In the genomic region with DNA sequence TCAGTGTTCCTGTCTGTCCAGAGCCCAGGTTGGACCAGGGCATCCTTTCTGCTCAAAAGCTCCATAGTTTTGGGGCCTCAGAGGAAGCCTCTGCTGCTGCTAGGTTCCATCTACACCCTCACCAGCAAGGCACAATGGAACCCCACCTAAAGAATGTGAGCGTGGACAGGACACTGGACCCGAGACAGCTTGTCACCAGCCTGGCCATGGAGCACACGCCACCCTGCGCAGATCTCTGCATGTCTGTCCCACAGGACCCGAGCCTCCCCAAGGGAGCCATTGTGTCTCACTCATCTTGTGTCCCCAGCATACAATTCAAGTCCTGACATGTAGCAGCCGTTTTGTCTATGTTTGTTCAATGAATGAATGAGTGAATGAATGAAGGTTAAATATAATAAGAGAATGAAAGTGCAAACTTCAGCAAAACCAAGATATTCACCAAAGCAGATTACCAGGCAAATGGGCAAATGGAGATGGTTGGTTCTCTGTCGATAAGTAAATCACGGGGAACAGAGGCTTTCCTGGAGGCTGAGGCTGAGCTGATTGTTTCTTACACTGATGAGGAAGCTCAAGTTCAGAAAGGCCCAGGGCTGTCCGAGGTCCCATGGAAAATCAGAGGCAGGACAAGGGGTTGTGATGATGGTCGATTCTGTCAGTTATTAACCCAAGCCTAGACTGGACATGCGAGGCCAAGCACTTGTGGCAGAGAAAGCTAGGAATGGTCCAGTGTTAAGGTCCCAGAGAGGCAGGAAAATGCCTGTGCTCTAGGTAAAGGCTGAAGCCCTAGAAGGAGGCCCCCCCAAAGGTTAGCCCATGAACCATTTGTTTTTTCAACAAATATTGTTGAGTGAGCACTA, we compare ENCODE assay signal across 2 cellular contexts.
TF ChIP-seq lines count a peak whose summit lies in the region.

No MANE protein-coding gene starts in this region.

TF ChIP-seq in A549, 52 proteins besides CTCF, POLR2A, EP300 and RAD21:
- TF ChIP-seq RNF2 (IDR thresholded peaks at IDR 0.05; ENCODE audit: borderline replicate concordance, low read depth): no peak
- peak; percentile 16 for TF ChIP-seq MAFK (IDR thresholded peaks at IDR 0.05; ENCODE audit: partially characterized antibody)
- TF ChIP-seq TFCP2L1 (CRISPR knock-in tag; IDR thresholded peaks at IDR 0.05): no peak
- TF ChIP-seq GATA3 (IDR thresholded peaks at IDR 0.05; ENCODE audit: borderline replicate concordance): no peak
- TF ChIP-seq EHF (CRISPR knock-in tag; IDR thresholded peaks at IDR 0.05): no peak
- TF ChIP-seq BHLHE40 (IDR thresholded peaks at IDR 0.05; ENCODE audit: low read depth, low read length): no peak
- TF ChIP-seq HEYL (CRISPR knock-in tag; IDR thresholded peaks at IDR 0.05): no peak
- TF ChIP-seq, protein P1, sequence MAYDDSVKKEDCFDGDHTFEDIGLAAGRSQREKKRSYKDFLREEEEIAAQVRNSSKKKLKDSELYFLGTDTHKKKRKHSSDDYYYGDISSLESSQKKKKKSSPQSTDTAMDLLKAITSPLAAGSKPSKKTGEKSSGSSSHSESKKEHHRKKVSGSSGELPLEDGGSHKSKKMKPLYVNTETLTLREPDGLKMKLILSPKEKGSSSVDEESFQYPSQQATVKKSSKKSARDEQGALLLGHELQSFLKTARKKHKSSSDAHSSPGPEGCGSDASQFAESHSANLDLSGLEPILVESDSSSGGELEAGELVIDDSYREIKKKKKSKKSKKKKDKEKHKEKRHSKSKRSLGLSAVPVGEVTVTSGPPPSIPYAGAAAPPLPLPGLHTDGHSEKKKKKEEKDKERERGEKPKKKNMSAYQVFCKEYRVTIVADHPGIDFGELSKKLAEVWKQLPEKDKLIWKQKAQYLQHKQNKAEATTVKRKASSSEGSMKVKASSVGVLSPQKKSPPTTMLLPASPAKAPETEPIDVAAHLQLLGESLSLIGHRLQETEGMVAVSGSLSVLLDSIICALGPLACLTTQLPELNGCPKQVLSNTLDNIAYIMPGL (CRISPR knock-in tag; IDR thresholded peaks at IDR 0.05; ENCODE audit: borderline replicate concordance): no peak
- TF ChIP-seq HDAC2 (IDR thresholded peaks at IDR 0.05): no peak

TF ChIP-seq in HepG2, 621 proteins besides CTCF, POLR2A, EP300 and RAD21 (continues in another document):
- TF ChIP-seq, protein P2, sequence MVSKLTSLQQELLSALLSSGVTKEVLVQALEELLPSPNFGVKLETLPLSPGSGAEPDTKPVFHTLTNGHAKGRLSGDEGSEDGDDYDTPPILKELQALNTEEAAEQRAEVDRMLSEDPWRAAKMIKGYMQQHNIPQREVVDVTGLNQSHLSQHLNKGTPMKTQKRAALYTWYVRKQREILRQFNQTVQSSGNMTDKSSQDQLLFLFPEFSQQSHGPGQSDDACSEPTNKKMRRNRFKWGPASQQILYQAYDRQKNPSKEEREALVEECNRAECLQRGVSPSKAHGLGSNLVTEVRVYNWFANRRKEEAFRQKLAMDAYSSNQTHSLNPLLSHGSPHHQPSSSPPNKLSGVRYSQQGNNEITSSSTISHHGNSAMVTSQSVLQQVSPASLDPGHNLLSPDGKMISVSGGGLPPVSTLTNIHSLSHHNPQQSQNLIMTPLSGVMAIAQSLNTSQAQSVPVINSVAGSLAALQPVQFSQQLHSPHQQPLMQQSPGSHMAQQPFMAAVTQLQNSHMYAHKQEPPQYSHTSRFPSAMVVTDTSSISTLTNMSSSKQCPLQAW (CRISPR knock-in tag; IDR thresholded peaks at IDR 0.05): peak; percentile 54; the same call in 1 of the 2 replicates
- TF ChIP-seq LCORL (IDR thresholded peaks at IDR 0.05): no peak
- TF ChIP-seq LCORL (CRISPR knock-in tag; IDR thresholded peaks at IDR 0.05): peak; percentile 27; the same call in 1 of the 2 replicates
- TF ChIP-seq, protein P3, sequence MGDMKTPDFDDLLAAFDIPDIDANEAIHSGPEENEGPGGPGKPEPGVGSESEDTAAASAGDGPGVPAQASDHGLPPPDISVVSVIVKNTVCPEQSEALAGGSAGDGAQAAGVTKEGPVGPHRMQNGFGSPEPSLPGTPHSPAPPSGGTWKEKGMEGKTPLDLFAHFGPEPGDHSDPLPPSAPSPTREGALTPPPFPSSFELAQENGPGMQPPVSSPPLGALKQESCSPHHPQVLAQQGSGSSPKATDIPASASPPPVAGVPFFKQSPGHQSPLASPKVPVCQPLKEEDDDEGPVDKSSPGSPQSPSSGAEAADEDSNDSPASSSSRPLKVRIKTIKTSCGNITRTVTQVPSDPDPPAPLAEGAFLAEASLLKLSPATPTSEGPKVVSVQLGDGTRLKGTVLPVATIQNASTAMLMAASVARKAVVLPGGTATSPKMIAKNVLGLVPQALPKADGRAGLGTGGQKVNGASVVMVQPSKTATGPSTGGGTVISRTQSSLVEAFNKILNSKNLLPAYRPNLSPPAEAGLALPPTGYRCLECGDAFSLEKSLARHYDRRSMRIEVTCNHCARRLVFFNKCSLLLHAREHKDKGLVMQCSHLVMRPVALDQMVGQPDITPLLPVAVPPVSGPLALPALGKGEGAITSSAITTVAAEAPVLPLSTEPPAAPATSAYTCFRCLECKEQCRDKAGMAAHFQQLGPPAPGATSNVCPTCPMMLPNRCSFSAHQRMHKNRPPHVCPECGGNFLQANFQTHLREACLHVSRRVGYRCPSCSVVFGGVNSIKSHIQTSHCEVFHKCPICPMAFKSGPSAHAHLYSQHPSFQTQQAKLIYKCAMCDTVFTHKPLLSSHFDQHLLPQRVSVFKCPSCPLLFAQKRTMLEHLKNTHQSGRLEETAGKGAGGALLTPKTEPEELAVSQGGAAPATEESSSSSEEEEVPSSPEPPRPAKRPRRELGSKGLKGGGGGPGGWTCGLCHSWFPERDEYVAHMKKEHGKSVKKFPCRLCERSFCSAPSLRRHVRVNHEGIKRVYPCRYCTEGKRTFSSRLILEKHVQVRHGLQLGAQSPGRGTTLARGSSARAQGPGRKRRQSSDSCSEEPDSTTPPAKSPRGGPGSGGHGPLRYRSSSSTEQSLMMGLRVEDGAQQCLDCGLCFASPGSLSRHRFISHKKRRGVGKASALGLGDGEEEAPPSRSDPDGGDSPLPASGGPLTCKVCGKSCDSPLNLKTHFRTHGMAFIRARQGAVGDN (CRISPR knock-in tag; IDR thresholded peaks at IDR 0.05): peak; percentile 29; the same call in 1 of the 2 replicates
- TF ChIP-seq REPIN1 (CRISPR knock-in tag; IDR thresholded peaks at IDR 0.05; ENCODE audit: borderline replicate concordance, low read depth): 0 out of 2 replicates have a peak, but pooled peaks have one; percentile 27
- 0 out of 2 replicates have a peak, but pooled peaks have one; percentile 25 for TF ChIP-seq PHF21A (CRISPR knock-in tag; IDR thresholded peaks at IDR 0.05)
- TF ChIP-seq ZNF652 (CRISPR knock-in tag; IDR thresholded peaks at IDR 0.05; ENCODE audit: borderline replicate concordance, low read depth): peak; percentile 44; the same call in 1 of the 2 replicates
- TF ChIP-seq PAXIP1 (CRISPR knock-in tag; conservative IDR thresholded peaks at IDR 0.05): 0 out of 2 replicates have a peak, but pooled peaks have one; percentile 14
- TF ChIP-seq KAT8 (CRISPR knock-in tag; IDR thresholded peaks at IDR 0.05): 0 out of 2 replicates have a peak, but pooled peaks have one; percentile 24
- TF ChIP-seq, protein P4, sequence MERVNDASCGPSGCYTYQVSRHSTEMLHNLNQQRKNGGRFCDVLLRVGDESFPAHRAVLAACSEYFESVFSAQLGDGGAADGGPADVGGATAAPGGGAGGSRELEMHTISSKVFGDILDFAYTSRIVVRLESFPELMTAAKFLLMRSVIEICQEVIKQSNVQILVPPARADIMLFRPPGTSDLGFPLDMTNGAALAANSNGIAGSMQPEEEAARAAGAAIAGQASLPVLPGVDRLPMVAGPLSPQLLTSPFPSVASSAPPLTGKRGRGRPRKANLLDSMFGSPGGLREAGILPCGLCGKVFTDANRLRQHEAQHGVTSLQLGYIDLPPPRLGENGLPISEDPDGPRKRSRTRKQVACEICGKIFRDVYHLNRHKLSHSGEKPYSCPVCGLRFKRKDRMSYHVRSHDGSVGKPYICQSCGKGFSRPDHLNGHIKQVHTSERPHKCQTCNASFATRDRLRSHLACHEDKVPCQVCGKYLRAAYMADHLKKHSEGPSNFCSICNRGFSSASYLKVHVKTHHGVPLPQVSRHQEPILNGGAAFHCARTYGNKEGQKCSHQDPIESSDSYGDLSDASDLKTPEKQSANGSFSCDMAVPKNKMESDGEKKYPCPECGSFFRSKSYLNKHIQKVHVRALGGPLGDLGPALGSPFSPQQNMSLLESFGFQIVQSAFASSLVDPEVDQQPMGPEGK (CRISPR knock-in tag; IDR thresholded peaks at IDR 0.05): 0 out of 2 replicates have a peak, but pooled peaks have one; percentile 44
- 0 out of 2 replicates have a peak, but pooled peaks have one; percentile 51 for TF ChIP-seq TOPORS (CRISPR knock-in tag; IDR thresholded peaks at IDR 0.05)
- TF ChIP-seq, protein P1 (CRISPR knock-in tag; IDR thresholded peaks at IDR 0.05; ENCODE audit: borderline replicate concordance in 1 of 2, low read depth in 1 of 2): 0 out of 4 replicates have a peak, but pooled peaks of 1 of the 2 experiments have one; percentile 18
- TF ChIP-seq ZFX (CRISPR knock-in tag; IDR thresholded peaks at IDR 0.05; ENCODE audit: low read depth): peak; percentile 17; the same call in 1 of the 2 replicates
- TF ChIP-seq SOX6 (IDR thresholded peaks at IDR 0.05): no peak
- TF ChIP-seq SOX6 (CRISPR knock-in tag; IDR thresholded peaks at IDR 0.05): peak; percentile 36; the same call in 1 of the 2 replicates
- no peak for TF ChIP-seq KDM5A (IDR thresholded peaks at IDR 0.05; ENCODE audit: borderline replicate concordance, low read length)
- peak; percentile 8; the same call in 1 of the 2 replicates for TF ChIP-seq FOSL2 (CRISPR knock-in tag; IDR thresholded peaks at IDR 0.05)
- TF ChIP-seq, protein P5, sequence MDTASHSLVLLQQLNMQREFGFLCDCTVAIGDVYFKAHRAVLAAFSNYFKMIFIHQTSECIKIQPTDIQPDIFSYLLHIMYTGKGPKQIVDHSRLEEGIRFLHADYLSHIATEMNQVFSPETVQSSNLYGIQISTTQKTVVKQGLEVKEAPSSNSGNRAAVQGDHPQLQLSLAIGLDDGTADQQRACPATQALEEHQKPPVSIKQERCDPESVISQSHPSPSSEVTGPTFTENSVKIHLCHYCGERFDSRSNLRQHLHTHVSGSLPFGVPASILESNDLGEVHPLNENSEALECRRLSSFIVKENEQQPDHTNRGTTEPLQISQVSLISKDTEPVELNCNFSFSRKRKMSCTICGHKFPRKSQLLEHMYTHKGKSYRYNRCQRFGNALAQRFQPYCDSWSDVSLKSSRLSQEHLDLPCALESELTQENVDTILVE (CRISPR knock-in tag; IDR thresholded peaks at IDR 0.05): 0 out of 2 replicates have a peak, but pooled peaks have one; percentile 28
- no peak for TF ChIP-seq ZNF773 (CRISPR knock-in tag; IDR thresholded peaks at IDR 0.05; ENCODE audit: borderline replicate concordance)
- TF ChIP-seq ZBTB7B (CRISPR knock-in tag; IDR thresholded peaks at IDR 0.05): 0 out of 2 replicates have a peak, but pooled peaks have one; percentile 22
- peak; percentile 24 for TF ChIP-seq TEAD3 (CRISPR knock-in tag; optimal IDR thresholded peaks at IDR 0.05; ENCODE audit: borderline replicate concordance)
- no peak for TF ChIP-seq ZNF326 (CRISPR knock-in tag; IDR thresholded peaks at IDR 0.05; ENCODE audit: borderline replicate concordance)
- 0 out of 2 replicates have a peak, but pooled peaks have one; percentile 33 for TF ChIP-seq ZNF501 (CRISPR knock-in tag; IDR thresholded peaks at IDR 0.05)
- no peak for TF ChIP-seq MLLT10 (CRISPR knock-in tag; IDR thresholded peaks at IDR 0.05)
- TF ChIP-seq ZNF614 (CRISPR knock-in tag; IDR thresholded peaks at IDR 0.05; ENCODE audit: borderline replicate concordance): peak; percentile 38; the same call in 1 of the 2 replicates
- TF ChIP-seq ONECUT2 (CRISPR knock-in tag; IDR thresholded peaks at IDR 0.05): no peak
- peak; percentile 49; the same call in 1 of the 2 replicates for TF ChIP-seq MAFF (IDR thresholded peaks at IDR 0.05; ENCODE audit: low read depth, low read length)
- TF ChIP-seq ETV6 (CRISPR knock-in tag; conservative IDR thresholded peaks at IDR 0.05): 0 out of 2 replicates have a peak, but pooled peaks have one; percentile 16
- TF ChIP-seq PPARG (CRISPR knock-in tag; conservative IDR thresholded peaks at IDR 0.05): 0 out of 2 replicates have a peak, but pooled peaks have one; percentile 27
- 0 out of 2 replicates have a peak, but pooled peaks have one; percentile 72 for TF ChIP-seq ZKSCAN8 (CRISPR knock-in tag; IDR thresholded peaks at IDR 0.05; ENCODE audit: borderline replicate concordance)
- TF ChIP-seq TBX3 (IDR thresholded peaks at IDR 0.05; ENCODE audit: borderline replicate concordance): no peak
- peak; percentile 57 to 65; a peak in 3 of 4 replicates for TF ChIP-seq MAFK (conservative IDR thresholded peaks at IDR 0.05 in 1 of 2, IDR thresholded peaks at IDR 0.05 in 1 of 2; ENCODE audit: low read length in 2 of 2)
- TF ChIP-seq ZNF720 (CRISPR knock-in tag; IDR thresholded peaks at IDR 0.05): no peak
- TF ChIP-seq GATAD2A (CRISPR knock-in tag; IDR thresholded peaks at IDR 0.05): peak; percentile 29; the same call in 1 of the 2 replicates
- 0 out of 2 replicates have a peak, but pooled peaks have one; percentile 22 for TF ChIP-seq ARNT2 (CRISPR knock-in tag; IDR thresholded peaks at IDR 0.05; ENCODE audit: low read depth)
- 0 out of 2 replicates have a peak, but pooled peaks have one; percentile 13 for TF ChIP-seq TARDBP (CRISPR knock-in tag; IDR thresholded peaks at IDR 0.05)
